In genomic region chr5:126384985-126385384, GRCh38 we compare ENCODE assay signal across 11 cellular contexts. TPM values are rescaled to one million over a fixed set of nuclear protein-coding genes. Genes with fewer than 3 reads are reported as not detected.
DNase-seq lines count a peak whose midpoint lies in the region; ATAC-seq and TF ChIP-seq lines count a peak whose summit lies in the region.
"Had no signal": no experiment of that assay in that cellular context is flagged by ENCODE, and none has a peak within 500 bp of the region (broad histone marks: within the 10 kb centered on the region; RNA-seq: fewer than 3 reads in every experiment).

No MANE protein-coding gene starts in this region.

- intact Hi-C loops in CD4-positive, alpha-beta T cell (cut with DNase I, micrococcal nuclease), result no loop called here

- H3K9me3 ChIP-seq in RWPE2 (ENCODE audit: severe bottlenecking), result peaks cover 4% of the 10 kb centered on the region
- no peaks in the 10 kb centered on the region for H3K9me3 ChIP-seq in CD4-positive, alpha-beta T cell (ENCODE audit: control insufficient read depth, low read length)

- no peak overlapping the region for H3K4me3 Mint-ChIP-seq in CD4-positive, alpha-beta T cell
- H3K4me3 Mint-ChIP-seq: activated T-helper 17 cell treated with anti-CD3 and anti-CD28 coated beads, Interleukin-2, amount 50 U/mL, for 72 hours had no signal

- H3K4me3 ChIP-seq in RWPE2 (ENCODE audit: severe bottlenecking) (no peak overlapping the region), retinal pigment epithelial cell (ENCODE audit: low read length) (no peak overlapping the region)

- no peaks in the 10 kb centered on the region for H3K4me1 Mint-ChIP-seq in CD4-positive, alpha-beta T cell (ENCODE audit: low read depth)
- H3K4me1 Mint-ChIP-seq: activated T-helper 17 cell treated with anti-CD3 and anti-CD28 coated beads, Interleukin-2, amount 50 U/mL, for 72 hours had no signal

- no peaks in the 10 kb centered on the region for H3K27me3 Mint-ChIP-seq in CD4-positive, alpha-beta T cell
- H3K27me3 Mint-ChIP-seq: activated T-helper 17 cell treated with anti-CD3 and anti-CD28 coated beads, Interleukin-2, amount 50 U/mL, for 72 hours had no signal

- peaks cover 3% of the 10 kb centered on the region for H3K9me3 Mint-ChIP-seq in CD4-positive, alpha-beta T cell

- DNase-seq in ELR (ENCODE audit: low read depth), result peak; percentile 89
- no peak for DNase-seq in RWPE2 (ENCODE audit: low spot score)
- peak; percentile 49 for DNase-seq in fibroblast of peridontal ligament (ENCODE audit: extremely low read depth)
- DNase-seq in retinal pigment epithelial cell (ENCODE audit: low read depth), result peak; percentile 67
- no peak for DNase-seq in COLO668 (lab: John Stamatoyannopoulos, UW; ENCODE audit: unreplicated experiment)
- DNase-seq in CD4-positive, alpha-beta T cell, result no peak
- no peak for DNase-seq in RPMI8226
- DNase-seq in T-helper 1 cell, result no peak
- DNase-seq: NCI-H524 treated with DMSO at 0.1 percent for 48 hours; stimulated activated CD4-positive, alpha-beta T cell treated with anti-CD3 and anti-CD28 coated beads, Interleukin-2, amount 100 ng/mL, for 24 hours had no signal

- H3K36me3 ChIP-seq in RWPE2 (ENCODE audit: low read depth), result no peaks in the 10 kb centered on the region

- H3K27ac Mint-ChIP-seq in CD4-positive, alpha-beta T cell, result no peak overlapping the region
- H3K27ac Mint-ChIP-seq: activated T-helper 17 cell treated with anti-CD3 and anti-CD28 coated beads, Interleukin-2, amount 50 U/mL, for 72 hours had no signal

- peak; percentile 95 for ATAC-seq in RWPE2 (ENCODE audit: low read depth)
- ATAC-seq in CD4-positive, alpha-beta T cell (ENCODE audit: poor library complexity), result no peak
- ATAC-seq: activated T-helper 17 cell treated with anti-CD3 and anti-CD28 coated beads, Interleukin-2, amount 50 U/mL, for 72 hours had no signal

- no peaks in the 10 kb centered on the region for H3K36me3 Mint-ChIP-seq in CD4-positive, alpha-beta T cell (ENCODE audit: low read depth)

- peaks cover 25% of the 10 kb centered on the region for H3K4me1 ChIP-seq in RWPE2 (ENCODE audit: insufficient read depth, poor library complexity, severe bottlenecking)

- peak overlapping the region; percentile 61 for H3K27ac ChIP-seq in RWPE2 (ENCODE audit: poor library complexity, severe bottlenecking)
- H3K27ac ChIP-seq in CD4-positive, alpha-beta T cell (ENCODE audit: low read depth, low read length), result no peak overlapping the region

- CTCF ChIA-PET in CD4-positive, alpha-beta T cell (lab: Charles Lee), result no interaction called here

- POLR2A ChIA-PET in CD4-positive, alpha-beta T cell (lab: Charles Lee), result no interaction called here

- no peak for TF ChIP-seq CTCF in RWPE2 (IDR thresholded peaks at IDR 0.05; ENCODE audit: poor library complexity, severe bottlenecking)
- no peak for TF ChIP-seq CTCF in retinal pigment epithelial cell (conservative IDR thresholded peaks at IDR 0.05; ENCODE audit: low read depth, low read length)
- no peak for TF ChIP-seq CTCF in CD4-positive, alpha-beta T cell (IDR thresholded peaks at IDR 0.05)

- no peaks in the 10 kb centered on the region for H3K27me3 ChIP-seq in RWPE2 (ENCODE audit: insufficient read depth, poor library complexity, severe bottlenecking)
- no peaks in the 10 kb centered on the region for H3K27me3 ChIP-seq in CD4-positive, alpha-beta T cell (ENCODE audit: control insufficient read depth, insufficient read depth, low read length)

RNA-seq across cellular contexts. Expression of gene GRAMD2B, which starts 38.2 kb away (rescaled TPM):
- total RNA-seq in CD4-positive, alpha-beta T cell, result 1 to 10 TPM; 7.2 to 9.4 TPM

Comparison
In these comparisons a context has a peak if more than half of its experiments do, and no peak if none do; other contexts are left out.
1. DNase-seq: peak in ELR (single experiment), fibroblast of peridontal ligament (single experiment) and retinal pigment epithelial cell (single experiment); none in RWPE2 (single experiment), COLO668 (single experiment), CD4-positive, alpha-beta T cell (0 of 10), RPMI8226 (single experiment) and T-helper 1 cell (0 of 5).